ENCODE assay signal across 9 cellular contexts in genomic region chr16:48526058-48526957, GRCh38.
A peak's percentile ranks its signal among the peaks of the same experiment; 100 is the strongest.
DNase-seq lines count a peak whose midpoint lies in the region; ATAC-seq and TF ChIP-seq lines count a peak whose summit lies in the region.
"Had no signal": no experiment of that assay in that cellular context is flagged by ENCODE, and none has a peak within 500 bp of the region (broad histone marks: within the 10 kb centered on the region; RNA-seq: fewer than 3 reads in every experiment).

No MANE protein-coding gene starts in this region.

- no peaks in the 10 kb centered on the region for H3K9me3 Mint-ChIP-seq in GM23338
- H3K9me3 Mint-ChIP-seq: T-cell had no signal

- peaks cover 12% of the 10 kb centered on the region for H3K9me3 ChIP-seq in left ventricle myocardium inferior (replicated peaks)

- H3K9me2 ChIP-seq in GM23338 (ENCODE audit: insufficient read depth): no peaks in the 10 kb centered on the region

- H2AFZ ChIP-seq in GM23338: peak overlapping the region; percentile 66; the same call in 1 of the 2 replicates

- H3K4me3 ChIP-seq in GM23338: no peak overlapping the region
- H3K4me3 ChIP-seq in choroid plexus epithelial cell (ENCODE audit: low read depth, low read length): no peak overlapping the region
- H3K4me3 ChIP-seq in left ventricle myocardium inferior: no peak overlapping the region

- TF ChIP-seq CTCF in GM23338 (conservative IDR thresholded peaks at IDR 0.05; ENCODE audit: low read depth in 2 of 2): peak; percentile 63 to 93
- peak; percentile 45 for TF ChIP-seq CTCF in choroid plexus epithelial cell (conservative IDR thresholded peaks at IDR 0.05; ENCODE audit: low read depth, low read length)
- TF ChIP-seq CTCF in left ventricle myocardium inferior (IDR thresholded peaks at IDR 0.05; ENCODE audit: borderline replicate concordance): no peak

- no peak overlapping the region for H3K27ac ChIP-seq in GM23338 (ENCODE audit: low read depth)
- H3K27ac ChIP-seq in left ventricle myocardium inferior (replicated peaks): no peak overlapping the region

- H3K36me3 ChIP-seq in GM23338 (ENCODE audit: insufficient read depth): no peaks in the 10 kb centered on the region
- H3K36me3 ChIP-seq in left ventricle myocardium inferior: no peaks in the 10 kb centered on the region

- no peak overlapping the region for H3K4me3 Mint-ChIP-seq in GM23338
- H3K4me3 Mint-ChIP-seq: T-cell had no signal

- H4K20me1 ChIP-seq in GM23338 (replicated peaks; ENCODE audit: insufficient read depth): no peaks in the 10 kb centered on the region; the same call in 1 of the 2 replicates

- peaks cover 4% of the 10 kb centered on the region for H3K27me3 Mint-ChIP-seq in GM23338 (ENCODE audit: insufficient read depth, low read depth, poor library complexity)
- H3K27me3 Mint-ChIP-seq: T-cell had no signal

- intact Hi-C loops in left ventricle myocardium inferior (cut with micrococcal nuclease): no loop called here

- H3K79me2 ChIP-seq in GM23338 (replicated peaks; ENCODE audit: insufficient read depth): no peaks in the 10 kb centered on the region

- H3K4me1 Mint-ChIP-seq in GM23338: peaks cover 8% of the 10 kb centered on the region; the same call in 1 of the 3 replicates
- H3K4me1 Mint-ChIP-seq: T-cell had no signal

- no peak overlapping the region for H3K4me2 ChIP-seq in GM23338

- no peak overlapping the region for H3K27ac Mint-ChIP-seq in GM23338
- H3K27ac Mint-ChIP-seq: T-cell had no signal

- DNase-seq in ELR (ENCODE audit: low read depth): peak; percentile 22
- peak; percentile 87 for DNase-seq in GM23338 (ENCODE audit: low spot score)
- DNase-seq in NCI-H526 (lab: John Stamatoyannopoulos, UW): peak; percentile 45 to 79
- DNase-seq in choroid plexus epithelial cell (ENCODE audit: low read depth): peak; percentile 39
- peak; percentile 12 to 27 (median 13) for DNase-seq in stimulated activated CD4-positive, alpha-beta T cell treated with anti-CD3 and anti-CD28 coated beads, Interleukin-12 subunit alpha, Interleukin-12 subunit beta, amount 100 ng/mL, for 48 hours (ENCODE audit: low read depth in 2 of 3, low spot score in 1 of 3)
- no peak for DNase-seq in left ventricle myocardium inferior
- DNase-seq in NCI-H187 treated with DMSO at 0.1 percent for 48 hours (lab: John Stamatoyannopoulos, UW): no peak

- peak; percentile 97 for ATAC-seq in GM23338
- no peak for ATAC-seq in HG03342 (IDR thresholded peaks at IDR 0.05; ENCODE audit: unreplicated experiment)

- H3K36me3 Mint-ChIP-seq in GM23338 (ENCODE audit: low read depth): no peaks in the 10 kb centered on the region; the same call in 2 of the 3 replicates
- H3K36me3 Mint-ChIP-seq: T-cell had no signal

- H3K4me1 ChIP-seq in GM23338 (ENCODE audit: insufficient read depth): no peaks in the 10 kb centered on the region
- H3K4me1 ChIP-seq in left ventricle myocardium inferior: no peaks in the 10 kb centered on the region

- no peaks in the 10 kb centered on the region for H3F3A ChIP-seq in GM23338 (replicated peaks; ENCODE audit: low read depth)

- H3K27me3 ChIP-seq in GM23338 (ENCODE audit: insufficient read depth): no peaks in the 10 kb centered on the region
- no peaks in the 10 kb centered on the region for H3K27me3 ChIP-seq in left ventricle myocardium inferior (ENCODE audit: low read depth)

TF ChIP-seq in GM23338, 12 proteins besides CTCF, POLR2A, EP300 and RAD21:
- TF ChIP-seq, protein P1, sequence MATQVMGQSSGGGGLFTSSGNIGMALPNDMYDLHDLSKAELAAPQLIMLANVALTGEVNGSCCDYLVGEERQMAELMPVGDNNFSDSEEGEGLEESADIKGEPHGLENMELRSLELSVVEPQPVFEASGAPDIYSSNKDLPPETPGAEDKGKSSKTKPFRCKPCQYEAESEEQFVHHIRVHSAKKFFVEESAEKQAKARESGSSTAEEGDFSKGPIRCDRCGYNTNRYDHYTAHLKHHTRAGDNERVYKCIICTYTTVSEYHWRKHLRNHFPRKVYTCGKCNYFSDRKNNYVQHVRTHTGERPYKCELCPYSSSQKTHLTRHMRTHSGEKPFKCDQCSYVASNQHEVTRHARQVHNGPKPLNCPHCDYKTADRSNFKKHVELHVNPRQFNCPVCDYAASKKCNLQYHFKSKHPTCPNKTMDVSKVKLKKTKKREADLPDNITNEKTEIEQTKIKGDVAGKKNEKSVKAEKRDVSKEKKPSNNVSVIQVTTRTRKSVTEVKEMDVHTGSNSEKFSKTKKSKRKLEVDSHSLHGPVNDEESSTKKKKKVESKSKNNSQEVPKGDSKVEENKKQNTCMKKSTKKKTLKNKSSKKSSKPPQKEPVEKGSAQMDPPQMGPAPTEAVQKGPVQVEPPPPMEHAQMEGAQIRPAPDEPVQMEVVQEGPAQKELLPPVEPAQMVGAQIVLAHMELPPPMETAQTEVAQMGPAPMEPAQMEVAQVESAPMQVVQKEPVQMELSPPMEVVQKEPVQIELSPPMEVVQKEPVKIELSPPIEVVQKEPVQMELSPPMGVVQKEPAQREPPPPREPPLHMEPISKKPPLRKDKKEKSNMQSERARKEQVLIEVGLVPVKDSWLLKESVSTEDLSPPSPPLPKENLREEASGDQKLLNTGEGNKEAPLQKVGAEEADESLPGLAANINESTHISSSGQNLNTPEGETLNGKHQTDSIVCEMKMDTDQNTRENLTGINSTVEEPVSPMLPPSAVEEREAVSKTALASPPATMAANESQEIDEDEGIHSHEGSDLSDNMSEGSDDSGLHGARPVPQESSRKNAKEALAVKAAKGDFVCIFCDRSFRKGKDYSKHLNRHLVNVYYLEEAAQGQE (IDR thresholded peaks at IDR 0.05; ENCODE audit: unreplicated experiment): no peak
- TF ChIP-seq STAT1 (IDR thresholded peaks at IDR 0.05; ENCODE audit: unreplicated experiment): no peak
- no peak for TF ChIP-seq ZNF114 (CRISPR knock-in tag; IDR thresholded peaks at IDR 0.05)
- 0 out of 2 replicates have a peak, but pooled peaks have one; percentile 9 for TF ChIP-seq CREB1 (CRISPR knock-in tag; IDR thresholded peaks at IDR 0.05; ENCODE audit: low read depth)
- TF ChIP-seq EZH2 (IDR thresholded peaks at IDR 0.05; ENCODE audit: low read depth, unreplicated experiment): no peak
- TF ChIP-seq, protein P2, sequence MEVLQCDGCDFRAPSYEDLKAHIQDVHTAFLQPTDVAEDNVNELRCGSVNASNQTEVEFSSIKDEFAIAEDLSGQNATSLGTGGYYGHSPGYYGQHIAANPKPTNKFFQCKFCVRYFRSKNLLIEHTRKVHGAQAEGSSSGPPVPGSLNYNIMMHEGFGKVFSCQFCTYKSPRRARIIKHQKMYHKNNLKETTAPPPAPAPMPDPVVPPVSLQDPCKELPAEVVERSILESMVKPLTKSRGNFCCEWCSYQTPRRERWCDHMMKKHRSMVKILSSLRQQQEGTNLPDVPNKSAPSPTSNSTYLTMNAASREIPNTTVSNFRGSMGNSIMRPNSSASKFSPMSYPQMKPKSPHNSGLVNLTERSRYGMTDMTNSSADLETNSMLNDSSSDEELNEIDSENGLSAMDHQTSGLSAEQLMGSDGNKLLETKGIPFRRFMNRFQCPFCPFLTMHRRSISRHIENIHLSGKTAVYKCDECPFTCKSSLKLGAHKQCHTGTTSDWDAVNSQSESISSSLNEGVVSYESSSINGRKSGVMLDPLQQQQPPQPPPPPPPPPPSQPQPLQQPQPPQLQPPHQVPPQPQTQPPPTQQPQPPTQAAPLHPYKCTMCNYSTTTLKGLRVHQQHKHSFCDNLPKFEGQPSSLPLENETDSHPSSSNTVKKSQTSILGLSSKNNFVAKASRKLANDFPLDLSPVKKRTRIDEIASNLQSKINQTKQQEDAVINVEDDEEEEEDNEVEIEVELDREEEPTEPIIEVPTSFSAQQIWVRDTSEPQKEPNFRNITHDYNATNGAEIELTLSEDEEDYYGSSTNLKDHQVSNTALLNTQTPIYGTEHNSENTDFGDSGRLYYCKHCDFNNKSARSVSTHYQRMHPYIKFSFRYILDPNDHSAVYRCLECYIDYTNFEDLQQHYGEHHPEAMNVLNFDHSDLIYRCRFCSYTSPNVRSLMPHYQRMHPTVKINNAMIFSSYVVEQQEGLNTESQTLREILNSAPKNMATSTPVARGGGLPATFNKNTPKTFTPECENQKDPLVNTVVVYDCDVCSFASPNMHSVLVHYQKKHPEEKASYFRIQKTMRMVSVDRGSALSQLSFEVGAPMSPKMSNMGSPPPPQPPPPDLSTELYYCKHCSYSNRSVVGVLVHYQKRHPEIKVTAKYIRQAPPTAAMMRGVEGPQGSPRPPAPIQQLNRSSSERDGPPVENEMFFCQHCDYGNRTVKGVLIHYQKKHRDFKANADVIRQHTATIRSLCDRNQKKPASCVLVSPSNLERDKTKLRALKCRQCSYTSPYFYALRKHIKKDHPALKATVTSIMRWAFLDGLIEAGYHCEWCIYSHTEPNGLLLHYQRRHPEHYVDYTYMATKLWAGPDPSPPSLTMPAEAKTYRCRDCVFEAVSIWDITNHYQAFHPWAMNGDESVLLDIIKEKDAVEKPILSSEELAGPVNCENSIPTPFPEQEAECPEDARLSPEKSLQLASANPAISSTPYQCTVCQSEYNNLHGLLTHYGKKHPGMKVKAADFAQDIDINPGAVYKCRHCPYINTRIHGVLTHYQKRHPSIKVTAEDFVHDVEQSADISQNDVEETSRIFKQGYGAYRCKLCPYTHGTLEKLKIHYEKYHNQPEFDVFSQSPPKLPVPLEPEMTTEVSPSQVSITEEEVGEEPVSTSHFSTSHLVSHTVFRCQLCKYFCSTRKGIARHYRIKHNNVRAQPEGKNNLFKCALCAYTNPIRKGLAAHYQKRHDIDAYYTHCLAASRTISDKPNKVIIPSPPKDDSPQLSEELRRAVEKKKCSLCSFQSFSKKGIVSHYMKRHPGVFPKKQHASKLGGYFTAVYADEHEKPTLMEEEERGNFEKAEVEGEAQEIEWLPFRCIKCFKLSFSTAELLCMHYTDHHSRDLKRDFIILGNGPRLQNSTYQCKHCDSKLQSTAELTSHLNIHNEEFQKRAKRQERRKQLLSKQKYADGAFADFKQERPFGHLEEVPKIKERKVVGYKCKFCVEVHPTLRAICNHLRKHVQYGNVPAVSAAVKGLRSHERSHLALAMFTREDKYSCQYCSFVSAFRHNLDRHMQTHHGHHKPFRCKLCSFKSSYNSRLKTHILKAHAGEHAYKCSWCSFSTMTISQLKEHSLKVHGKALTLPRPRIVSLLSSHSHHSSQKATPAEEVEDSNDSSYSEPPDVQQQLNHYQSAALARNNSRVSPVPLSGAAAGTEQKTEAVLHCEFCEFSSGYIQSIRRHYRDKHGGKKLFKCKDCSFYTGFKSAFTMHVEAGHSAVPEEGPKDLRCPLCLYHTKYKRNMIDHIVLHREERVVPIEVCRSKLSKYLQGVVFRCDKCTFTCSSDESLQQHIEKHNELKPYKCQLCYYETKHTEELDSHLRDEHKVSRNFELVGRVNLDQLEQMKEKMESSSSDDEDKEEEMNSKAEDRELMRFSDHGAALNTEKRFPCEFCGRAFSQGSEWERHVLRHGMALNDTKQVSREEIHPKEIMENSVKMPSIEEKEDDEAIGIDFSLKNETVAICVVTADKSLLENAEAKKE (CRISPR knock-in tag; IDR thresholded peaks at IDR 0.05): no peak
- no peak for TF ChIP-seq ZNF331 (CRISPR knock-in tag; IDR thresholded peaks at IDR 0.05; ENCODE audit: low read depth)

Comparison
In these comparisons a context has a peak if more than half of its experiments do, and no peak if none do; other contexts are left out.
1. DNase-seq: peak in ELR (single experiment), GM23338 (single experiment), NCI-H526 (2 of 2), choroid plexus epithelial cell (single experiment) and stimulated activated CD4-positive, alpha-beta T cell treated with anti-CD3 and anti-CD28 coated beads, Interleukin-12 subunit alpha, Interleukin-12 subunit beta, amount 100 ng/mL, for 48 hours (3 of 3); none in left ventricle myocardium inferior (single experiment) and NCI-H187 treated with DMSO at 0.1 percent for 48 hours (single experiment).